Comparison of ENCODE assay signal across 10 cellular contexts in genomic region chr20:25220021-25220730, GRCh38. TPM values are rescaled to one million over a fixed set of nuclear protein-coding genes. Genes with fewer than 3 reads are reported as not detected.
DNase-seq lines count a peak whose midpoint lies in the region; ATAC-seq and TF ChIP-seq lines count a peak whose summit lies in the region.
"Had no signal": no experiment of that assay in that cellular context is flagged by ENCODE, and none has a peak within 500 bp of the region (broad histone marks: within the 10 kb centered on the region; RNA-seq: fewer than 3 reads in every experiment).

No MANE protein-coding gene starts in this region.

- H2AFZ ChIP-seq in SU-DHL-6 (ENCODE audit: low read depth, low read length, severe bottlenecking): no peak overlapping the region

- no peak overlapping the region for H3K27ac ChIP-seq in SU-DHL-6 (ENCODE audit: low read depth, low read length)
- H3K27ac ChIP-seq in lower lobe of right lung: no peak overlapping the region
- peak overlapping the region in 2 of 59 donors; percentile 44 to 71 for H3K27ac ChIP-seq in dorsolateral prefrontal cortex

- H3K79me2 ChIP-seq in SU-DHL-6 (ENCODE audit: insufficient read depth, low read length): no peaks in the 10 kb centered on the region

- H3K27me3 ChIP-seq in BJ (ENCODE audit: control insufficient read depth, insufficient read depth, low read length) (no peaks in the 10 kb centered on the region), SU-DHL-6 (ENCODE audit: low read length) (no peaks in the 10 kb centered on the region), lower lobe of right lung (ENCODE audit: low read depth) (no peaks in the 10 kb centered on the region), dorsolateral prefrontal cortex (no peaks in the 10 kb centered on the region)

- H3K9me2 ChIP-seq in SU-DHL-6 (replicated peaks; ENCODE audit: insufficient read depth, low read length): no peaks in the 10 kb centered on the region

- H3K9ac ChIP-seq in SU-DHL-6 (ENCODE audit: low read length): no peak overlapping the region

- in situ Hi-C loops in GM13976 (cut with MboI; ENCODE audit: low sequenced_read_pairs, unreplicated experiment): no loop called here

- H3K9me3 ChIP-seq in SU-DHL-6 (ENCODE audit: insufficient read depth, low read length) (no peaks in the 10 kb centered on the region), lower lobe of right lung (no peaks in the 10 kb centered on the region)

- H3K4me3 ChIP-seq in BJ (ENCODE audit: low read depth, low read length) (no peak overlapping the region), GM12865 (ENCODE audit: low read depth, low read length) (no peak overlapping the region), SU-DHL-6 (ENCODE audit: insufficient read depth, low read length, poor library complexity, severe bottlenecking) (no peak overlapping the region), lower lobe of right lung (no peak overlapping the region), dorsolateral prefrontal cortex (no peak overlapping the region)

- no peaks in the 10 kb centered on the region for H4K20me1 ChIP-seq in SU-DHL-6 (ENCODE audit: low read depth, low read length)

- intact Hi-C loops in lower lobe of right lung (cut with DNase I) (no loop called here), dorsolateral prefrontal cortex (cut with DNase I) (no loop called here)

- ATAC-seq in lower lobe of right lung (no peak), HG03469 (IDR thresholded peaks at IDR 0.05; ENCODE audit: unreplicated experiment) (no peak), HG02610 (IDR thresholded peaks at IDR 0.05; ENCODE audit: unreplicated experiment) (no peak)

- no peaks in the 10 kb centered on the region for H3F3A ChIP-seq in SU-DHL-6 (ENCODE audit: insufficient read depth)

- no peaks in the 10 kb centered on the region for H3K4me1 ChIP-seq in lower lobe of right lung

- peak; percentile 25 for TF ChIP-seq CTCF in BJ (IDR thresholded peaks at IDR 0.05; ENCODE audit: insufficient read depth, low read depth, low read length)
- peak; percentile 32 for TF ChIP-seq CTCF in GM12865 (IDR thresholded peaks at IDR 0.05; ENCODE audit: insufficient read depth, low read depth, low read length, missing control alignments)
- TF ChIP-seq CTCF in SU-DHL-6 (IDR thresholded peaks at IDR 0.05; ENCODE audit: insufficient read depth, low read length, poor library complexity, severe bottlenecking): peak; percentile 29
- peak; percentile 24 for TF ChIP-seq CTCF in lower lobe of right lung (IDR thresholded peaks at IDR 0.05)
- TF ChIP-seq CTCF in dorsolateral prefrontal cortex (IDR thresholded peaks at IDR 0.05 in 54 of 56, conservative IDR thresholded peaks at IDR 0.05 in 2 of 56; ENCODE audit: low read depth in 1 of 56, partially characterized antibody in 56 of 56): peak in 2 of 56 donors; percentile 11 to 17
- no peak for TF ChIP-seq CTCF in GM13976 (IDR thresholded peaks at IDR 0.05; ENCODE audit: borderline replicate concordance, control extremely low read depth, extremely low read depth, insufficient read depth, missing control alignments)

- H3K4me2 ChIP-seq in SU-DHL-6 (ENCODE audit: low read depth, low read length, poor library complexity, severe bottlenecking): no peak overlapping the region

- POLR2A ChIA-PET in BJ (lab: Charles Lee): no interaction called here

- H3K36me3 ChIP-seq in BJ (ENCODE audit: control insufficient read depth, insufficient read depth, low read length): peaks cover 20% of the 10 kb centered on the region
- H3K36me3 ChIP-seq in SU-DHL-6 (ENCODE audit: low read length): no peaks in the 10 kb centered on the region
- H3K36me3 ChIP-seq in lower lobe of right lung: peaks cover 58% of the 10 kb centered on the region

- CTCF ChIA-PET in BJ (lab: Yijun Ruan, JAX): no interaction called here

- DNase-seq in BJ (ENCODE audit: low read depth): no peak
- no peak for DNase-seq in GM12865 (ENCODE audit: low read depth)
- DNase-seq in lower lobe of right lung: no peak
- DNase-seq in dorsolateral prefrontal cortex: no peak
- DNase-seq in GM13976 (ENCODE audit: low spot score): no peak
- DNase-seq: activated CD8-positive, alpha-beta memory T cell treated with anti-CD3 and anti-CD28 coated beads, Interleukin-2, amount 50 U/mL, for 48 hours; RPMI8226 had no signal

RNA-seq across cellular contexts. Expression of gene ENTPD6, which starts 24.7 kb away (rescaled TPM):
- 53.1 and 70.8 TPM in 2 replicates for polyA plus RNA-seq in BJ (2011; rRNA removed)
- 26.9 and 39.2 TPM in 2 replicates for polyA minus RNA-seq in BJ (2011; rRNA and poly(A)+ RNA removed)
- total RNA-seq in lower lobe of right lung (64.5 TPM), dorsolateral prefrontal cortex (100 to 1,000 TPM in 117 of 120 experiments, 10 to 100 TPM in 3; 90.8 to 200 (median 142) TPM)

RNA-seq across cellular contexts. Expression of gene PYGB, which starts 27.7 kb away (rescaled TPM):
- polyA plus RNA-seq in BJ (2011; rRNA removed): 45.9 and 68.8 TPM in 2 replicates
- 65.7 and 82.5 TPM in 2 replicates for polyA minus RNA-seq in BJ (2011; rRNA and poly(A)+ RNA removed)
- 57.5 TPM for total RNA-seq in lower lobe of right lung
- 100 to 1,000 TPM in 116 of 120 experiments, 10 to 100 TPM in 4; 83.2 to 226 (median 146) TPM for total RNA-seq in dorsolateral prefrontal cortex
